Comparison of ENCODE assay signal across 23 cellular contexts in the genomic region with DNA sequence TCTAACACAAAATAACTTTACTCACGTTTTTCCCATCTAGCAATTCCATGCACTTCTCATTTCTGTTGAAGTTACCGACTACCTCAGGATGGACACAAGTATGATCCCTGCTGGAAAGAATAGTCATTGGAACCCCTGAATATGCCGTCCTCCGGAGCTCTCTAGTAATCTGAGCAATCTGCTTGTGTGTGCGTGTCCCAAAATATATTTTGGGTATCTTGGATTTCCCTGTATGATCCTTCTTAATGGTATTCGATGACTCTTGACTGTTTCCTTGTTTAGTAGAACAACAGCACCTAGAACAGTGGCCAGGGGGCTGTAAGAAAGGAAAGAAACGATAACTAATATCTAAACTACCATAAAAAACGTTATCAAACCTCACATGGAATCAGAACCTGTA. TPM values are rescaled to one million over a fixed set of nuclear protein-coding genes. Genes with fewer than 3 reads are reported as not detected.
DNase-seq lines count a peak whose midpoint lies in the region; ATAC-seq, FAIRE-seq and TF ChIP-seq lines count a peak whose summit lies in the region.
"Had no signal": no experiment of that assay in that cellular context is flagged by ENCODE, and none has a peak within 500 bp of the region (broad histone marks: within the 10 kb centered on the region; RNA-seq: fewer than 3 reads in every experiment).

No MANE protein-coding gene starts in this region.

- WGBS in A549 (ENCODE audit: missing lambda C conversion rate), result 91% methylated on average over 8 of the region's 8 CpGs
- 87% methylated on average over 8 of the region's 8 CpGs for WGBS in GM12878 (ENCODE audit: insufficient coverage, insufficient replicate concordance, low lambda C conversion rate, missing lambda C conversion rate)
- WGBS in ectodermal cell, 2 experiments, result 96 to 97% methylated on average over 6 of the region's 8 CpGs

- RAD21 ChIA-PET in GM12878 (lab: Charles Lee; ENCODE audit: unreplicated experiment), result no interaction called here

- no peaks in the 10 kb centered on the region for H4K20me1 ChIP-seq in GM12878 (ENCODE audit: control insufficient read depth, insufficient read depth)
- H4K20me1 ChIP-seq: BLaER1 treated with 17β-estradiol and CSF1 and Interleukin-3, amounts not matched to agents 10 nM and 100 nM had no signal

- POLR2A ChIA-PET in A549 (lab: Yijun Ruan, JAX) (no interaction called here), GM12878 (lab: Charles Lee) (no interaction called here)

- H3K9me3 ChIP-seq in A549 (no peaks in the 10 kb centered on the region), GM12878 (replicated peaks; ENCODE audit: control insufficient read depth, insufficient read depth, low read length) (no peaks in the 10 kb centered on the region), ectodermal cell (ENCODE audit: control insufficient read depth, low read length) (no peaks in the 10 kb centered on the region)
- H3K9me3 ChIP-seq: BE2C; BLaER1 treated with 17β-estradiol and CSF1 and Interleukin-3, amounts not matched to agents 10 nM and 100 nM; HAP-1 had no signal

- H3K4me3 ChIP-seq in A549 (no peak overlapping the region), GM12878 (no peak overlapping the region), ectodermal cell (ENCODE audit: insufficient read depth, low read depth, low read length) (no peak overlapping the region)
- H3K4me3 ChIP-seq: BLaER1 treated with 17β-estradiol and CSF1 and Interleukin-3, amounts not matched to agents 10 nM and 100 nM; GM23338; HAP-1 had no signal

- H2AFZ ChIP-seq in GM12878 (ENCODE audit: control insufficient read depth, low read depth, low read length), result no peak overlapping the region
- H2AFZ ChIP-seq: GM23338 had no signal

- H3K4me2 ChIP-seq in A549 (no peak overlapping the region), GM12878 (ENCODE audit: control insufficient read depth, insufficient read depth) (no peak overlapping the region)
- H3K4me2 ChIP-seq: GM23338 had no signal

- no peak for TF ChIP-seq POLR2A in A549 (IDR thresholded peaks at IDR 0.05; ENCODE audit: low read length)
- no peak for TF ChIP-seq POLR2A in GM12878 (IDR thresholded peaks at IDR 0.05; ENCODE audit: low read depth, low read length)

- CTCF ChIA-PET in A549 (lab: Yijun Ruan, JAX), result no interaction called here
- CTCF ChIA-PET in GM12878 (lab: Yijun Ruan, JAX), result no interaction called here

- intact Hi-C loops in GM12878 (cut with micrococcal nuclease; ENCODE audit: unreplicated experiment), result no loop called here

- H3K27ac ChIP-seq in A549 (no peak overlapping the region), GM12878 (ENCODE audit: control insufficient read depth, insufficient read depth) (no peak overlapping the region), ectodermal cell (ENCODE audit: insufficient read depth, low read depth, low read length, poor library complexity, severe bottlenecking) (peak overlapping the region; percentile 11)
- H3K27ac ChIP-seq: 22Rv1 had no signal

- SMC1A ChIA-PET in GM12878 (lab: Charles Lee; ENCODE audit: uncharacterized antibody, unreplicated experiment), result no interaction called here

- H3K36me3 ChIP-seq in GM12878 (ENCODE audit: control insufficient read depth in 2 of 2, insufficient read depth in 2 of 2, low read length in 1 of 2) (peaks cover 0 to 4% of the 10 kb centered on the region in 2 experiments; a peak in 2 of 4 replicates), ectodermal cell (ENCODE audit: control insufficient read depth, insufficient read depth, low read length) (no peaks in the 10 kb centered on the region)
- H3K36me3 ChIP-seq: BE2C, HAP-1 had no signal

- in situ Hi-C loops in GM12878 (cut with MboI), result no loop called here

- TF ChIP-seq CTCF in A549 (IDR thresholded peaks at IDR 0.05) (no peak), GM12878 (IDR thresholded peaks at IDR 0.05 in 2 of 3, conservative IDR thresholded peaks at IDR 0.05 in 1 of 3; ENCODE audit: control insufficient read depth in 2 of 3, extremely low read depth in 1 of 3, insufficient read depth in 1 of 3, low read depth in 3 of 3, low read length in 3 of 3) (no peak)

- no peak overlapping the region for H3K9ac ChIP-seq in GM12878 (ENCODE audit: control insufficient read depth, insufficient read depth, low read length)
- H3K9ac ChIP-seq: BLaER1 treated with 17β-estradiol and CSF1 and Interleukin-3, amounts not matched to agents 10 nM and 100 nM had no signal

- DNase-seq in A549 (ENCODE audit: low read depth in 1 of 2, low spot score in 1 of 2) (no peak), GM12878 (ENCODE audit: low read depth, low spot score) (no peak), urothelium cell line (ENCODE audit: low spot score) (no peak), DMS79 (lab: John Stamatoyannopoulos, UW) (no peak), NCI-H2081 (lab: John Stamatoyannopoulos, UW) (no peak), SIG-M5 treated with dmso at 0.1 percent for 504 hours (lab: John Stamatoyannopoulos, UW; ENCODE audit: unreplicated experiment) (no peak)
- DNase-seq: ACHN; AML-193; BE2C; Calu3; CD4-positive, alpha-beta memory T cell; COR-L47; DMS153; EL; GDM1; HFFc6 had no signal

- H3K79me2 ChIP-seq in GM12878 (ENCODE audit: control insufficient read depth, insufficient read depth, low read length), result no peaks in the 10 kb centered on the region

- BruUV-seq in GM12878 (replicated peaks; lab: Mats Ljungman, UMichigan), result no TSS peak

- TF ChIP-seq EP300 in A549 (IDR thresholded peaks at IDR 0.05), result no peak
- TF ChIP-seq EP300 in GM12878 (IDR thresholded peaks at IDR 0.05; ENCODE audit: borderline replicate concordance in 1 of 2, control insufficient read depth in 1 of 2, low read depth in 2 of 2, low read length in 2 of 2), result no peak

- H3K4me1 ChIP-seq in A549 (peaks cover 16% of the 10 kb centered on the region; the same call in 2 of the 3 replicates), GM12878 (ENCODE audit: control insufficient read depth, insufficient read depth, low read length) (no peaks in the 10 kb centered on the region), ectodermal cell (ENCODE audit: control insufficient read depth, insufficient read depth, low read length) (no peaks in the 10 kb centered on the region)
- H3K4me1 ChIP-seq: BE2C had no signal

- no peak for TF ChIP-seq RAD21 in A549 (conservative IDR thresholded peaks at IDR 0.05 in 1 of 2, IDR thresholded peaks at IDR 0.05 in 1 of 2)
- no peak for TF ChIP-seq RAD21 in GM12878 (IDR thresholded peaks at IDR 0.05; ENCODE audit: insufficient read depth, low read depth, low read length)

- FAIRE-seq in A549 (lab: Jason Lieb, UNC), result peak; percentile 36
- no peak for FAIRE-seq in GM12878 (lab: Jason Lieb, UNC)
- peak; percentile 44 for FAIRE-seq in urothelium cell line (lab: Jason Lieb, UNC)
- FAIRE-seq: GM12891, GM18507 had no signal

- no peak for ATAC-seq in A549
- ATAC-seq in GM12878, result no peak
- ATAC-seq: GM23338 had no signal

- H3K27me3 ChIP-seq in GM12878 (replicated peaks in 1 of 2; ENCODE audit: control insufficient read depth in 2 of 2, insufficient read depth in 2 of 2, low read length in 1 of 2) (no peaks in the 10 kb centered on the region), ectodermal cell (ENCODE audit: control insufficient read depth, insufficient read depth, low read length, poor library complexity, severe bottlenecking) (no peaks in the 10 kb centered on the region)
- H3K27me3 ChIP-seq: BE2C; BLaER1 treated with 17β-estradiol and CSF1 and Interleukin-3, amounts not matched to agents 10 nM and 100 nM had no signal

TF ChIP-seq in A549, 52 proteins besides CTCF, POLR2A, EP300 and RAD21 (continues in another document):
- no peak for TF ChIP-seq MAZ (IDR thresholded peaks at IDR 0.05; ENCODE audit: borderline replicate concordance, low read depth, low read length)
- no peak for TF ChIP-seq FOSL2 (IDR thresholded peaks at IDR 0.05)
- no peak for TF ChIP-seq FOSL2 (CRISPR knock-in tag; IDR thresholded peaks at IDR 0.05)
- TF ChIP-seq TFCP2L1 (CRISPR knock-in tag; IDR thresholded peaks at IDR 0.05), result no peak
- TF ChIP-seq JUN (IDR thresholded peaks at IDR 0.05), result no peak
- TF ChIP-seq POLR2AphosphoS2 (conservative IDR thresholded peaks at IDR 0.05; ENCODE audit: low read length), result no peak
- TF ChIP-seq NPAS2 (CRISPR knock-in tag; IDR thresholded peaks at IDR 0.05; ENCODE audit: borderline replicate concordance), result no peak

TF ChIP-seq in GM12878, 131 proteins besides CTCF, POLR2A, EP300 and RAD21 (continues in another document):
- TF ChIP-seq ETV6 (conservative IDR thresholded peaks at IDR 0.05 in 1 of 2, IDR thresholded peaks at IDR 0.05 in 1 of 2; ENCODE audit: borderline replicate concordance in 1 of 2, low read depth in 1 of 2) (peak in 1 of 2 experiments; percentile 68; a peak in 1 of 4 replicates), NFXL1 (IDR thresholded peaks at IDR 0.05; ENCODE audit: borderline replicate concordance) (peak; percentile 49; the same call in 1 of the 2 replicates)

RNA-seq across cellular contexts. Expression of gene BRIP1, which starts 54.9 kb away (rescaled TPM):
- polyA plus RNA-seq in A549 (2011; rRNA removed) (8.8 and 11.5 TPM in 2 replicates), A549 (2017; fragmentation: RNase III; extraction: RNeasy Plus Mini Kit Qiagen cat#74134 plus additional on column Dnase treatment) (8.0 to 8.2 TPM (median 8.0 TPM) in 3 replicates), GM12878 (2011; rRNA removed) (12.3 and 20.7 TPM in 2 replicates), GM12878 (2014; fragmentation: Illumina TruSeq; extraction: Trizol) (18.6 and 22.4 TPM in 2 replicates), GM12878 (2014; fragmentation: Nextera tagmentation; extraction: Ambion mirVana) (1 to 10 TPM; 4.0 to 4.2 TPM), GM12878 (2014; rRNA removed) (8.1 and 8.7 TPM in 2 replicates), GM12878 (2016; fragmentation: Nextera tagmentation; extraction: Ambion mirVana) (10 to 100 TPM; 12.2 to 13.4 TPM)
- polyA plus RNA-seq in A549 (2012; cell fraction: cytosol; rRNA removed), result 2.0 and 2.3 TPM in 2 replicates
- 2.9 and 5.8 TPM in 2 replicates for polyA plus RNA-seq in A549 (2012; cell fraction: nucleus; rRNA removed)
- polyA minus RNA-seq in A549 (2011; rRNA and poly(A)+ RNA removed), result 9.7 and 11.9 TPM in 2 replicates
- total RNA-seq in GM12878 (2013; cell fraction: nucleolus; rRNA removed), result 65.4 and 73.6 TPM in 2 replicates
- total RNA-seq in GM12878 (2014; rRNA removed) (20.0 and 23.1 TPM in 2 replicates), GM12878 (2014; rRNA removed; fragmentation: Illumina TruSeq; extraction: Trizol) (24.2 and 25.6 TPM in 2 replicates), GM12878 (2021) (14.5 and 15.0 TPM in 2 replicates)
- polyA plus RNA-seq in GM12878 (2011; ENCODE audit: low read depth), result 2.6 TPM
- 4.4 and 5.3 TPM in 2 replicates for polyA plus RNA-seq in GM12878 (2011; cell fraction: cytosol; rRNA removed)
- 9.0 and 11.1 TPM in 2 replicates for polyA plus RNA-seq in GM12878 (2011; cell fraction: nucleus; rRNA removed)
- 4.9 and 6.0 TPM in 2 replicates for polyA plus RNA-seq in GM12878 (2012)
- 32.0 and 34.5 TPM in 2 replicates for polyA minus RNA-seq in GM12878 (2011; rRNA and poly(A)+ RNA removed)
- 6.3 and 7.4 TPM in 2 replicates for polyA minus RNA-seq in GM12878 (2011; cell fraction: cytosol; rRNA and poly(A)+ RNA removed)
- polyA minus RNA-seq in GM12878 (2011; cell fraction: nucleus; rRNA and poly(A)+ RNA removed), result 21.9 and 47.4 TPM in 2 replicates
- polyA plus RNA-seq in ectodermal cell (2013, experiment 1 of 4), result 23.6 TPM
- polyA plus RNA-seq in ectodermal cell (2013, experiment 2 of 4), result 26.2 TPM
- 19.2 TPM for polyA plus RNA-seq in ectodermal cell (2013, experiment 3 of 4)
- 17.9 TPM for polyA plus RNA-seq in ectodermal cell (2013, experiment 4 of 4)
